In genomic region chr1:218355269-218355668, GRCh38 we compare ENCODE assay signal across 34 cellular contexts. TPM values are rescaled to one million over a fixed set of nuclear protein-coding genes. Genes with fewer than 3 reads are reported as not detected.
"Had no signal": no experiment of that assay in that cellular context is flagged by ENCODE, and none has a peak within 500 bp of the region (broad histone marks: within the 10 kb centered on the region; RNA-seq: fewer than 3 reads in every experiment).

No MANE protein-coding gene starts in this region.

- H3K9me3 ChIP-seq: ascending aorta had no signal

- DNase-seq: activated CD4-positive, alpha-beta T cell treated with anti-CD3 and anti-CD28 coated beads, Interleukin-2, amount 10 ng/mL, durations not matched to agents 24 days and 14 days; activated CD4-positive, alpha-beta T cell treated with anti-CD3 and anti-CD28 coated beads, Interleukin-2, amount 50 U/mL, for 4 hours; activated CD8-positive, alpha-beta T cell treated with anti-CD3 and anti-CD28 coated beads for 36 hours; activated effector memory CD4-positive, alpha-beta T cell treated with anti-CD3 and anti-CD28 coated beads, Interleukin-2, amount 50 U/mL, for 16 hours; activated naive CD4-positive, alpha-beta T cell; activated naive CD4-positive, alpha-beta T cell treated with anti-CD3 and anti-CD28 coated beads, Interleukin-2, amount 50 U/mL, for 16 hours; activated naive CD8-positive, alpha-beta T cell treated with anti-CD3 and anti-CD28 coated beads for 36 hours; activated T-cell treated with anti-CD3 and anti-CD28 coated beads, Interleukin-2, amount 50 U/mL, for 1 hour; activated T-cell treated with anti-CD3 and anti-CD28 coated beads, Interleukin-2, amount 50 U/mL, for 72 hours; amygdala; NCI-H1092 treated with DMSO at 0.1 percent for 48 hours; NCI-H1417; NCI-H146; NCI-H187; NCI-H2029 treated with DMSO at 0.1 percent for 48 hours; NCI-H2107; NCI-H2171; NCI-H510A; NCI-H526; NCI-H748 treated with DMSO at 0.1 percent for 48 hours; NK-92 treated with Interleukin-12 subunit alpha and Interleukin-12 subunit beta, amount 100 ng/mL, for 24 hours; PC-3; Right ventricle myocardium superior had no signal

- H3K4me3 ChIP-seq: ascending aorta, K562, SK-N-MC had no signal

- ATAC-seq: activated CD8-positive, alpha-beta T cell treated with anti-CD3 and anti-CD28 coated beads for 36 hours; activated T-cell treated with anti-CD3 and anti-CD28 coated beads, Interleukin-2, amount 50 U/mL, for 72 hours; activated T-helper 17 cell treated with anti-CD3 and anti-CD28 coated beads, Interleukin-2, amount 50 U/mL, for 72 hours; K562; PC-3 had no signal

- FAIRE-seq: bronchial epithelial cell, K562, TTC549 had no signal

- H3K4me3 Mint-ChIP-seq: activated CD4-positive, alpha-beta T cell treated with anti-CD3 and anti-CD28 coated beads, Interleukin-2, amount 10 ng/mL, durations not matched to agents 24 days and 14 days; activated CD8-positive, alpha-beta T cell treated with anti-CD3 and anti-CD28 coated beads for 36 hours; activated naive CD8-positive, alpha-beta T cell treated with anti-CD3 and anti-CD28 coated beads for 36 hours; activated T-cell treated with anti-CD3 and anti-CD28 coated beads, Interleukin-2, amount 50 U/mL, for 72 hours; activated T-helper 17 cell treated with anti-CD3 and anti-CD28 coated beads, Interleukin-2, amount 50 U/mL, for 72 hours; central memory CD8-positive, alpha-beta T cell; T-helper 1 cell treated with Interleukin-12 subunit alpha and Interleukin-12 subunit beta and Interleukin-4 antibody, amounts not matched to agents 30 μg/mL and 1 μg/mL, for 36 hours; T-helper 2 cell treated with Interferon-gamma antibody and Interleukin-4, amounts not matched to agents 5 μg/mL and 100 μg/mL, for 36 hours had no signal

- H3K9me3 Mint-ChIP-seq: activated CD4-positive, alpha-beta T cell treated with anti-CD3 and anti-CD28 coated beads, Interleukin-2, amount 10 ng/mL, durations not matched to agents 24 days and 14 days; activated CD8-positive, alpha-beta T cell treated with anti-CD3 and anti-CD28 coated beads for 36 hours; activated naive CD8-positive, alpha-beta T cell treated with anti-CD3 and anti-CD28 coated beads for 36 hours; activated T-cell treated with anti-CD3 and anti-CD28 coated beads, Interleukin-2, amount 50 U/mL, for 72 hours; activated T-helper 17 cell treated with anti-CD3 and anti-CD28 coated beads, Interleukin-2, amount 50 U/mL, for 72 hours; central memory CD8-positive, alpha-beta T cell; T-helper 1 cell treated with Interleukin-12 subunit alpha and Interleukin-12 subunit beta and Interleukin-4 antibody, amounts not matched to agents 30 μg/mL and 1 μg/mL, for 36 hours; T-helper 2 cell treated with Interferon-gamma antibody and Interleukin-4, amounts not matched to agents 5 μg/mL and 100 μg/mL, for 36 hours had no signal

- H3K36me3 Mint-ChIP-seq: activated naive CD8-positive, alpha-beta T cell treated with anti-CD3 and anti-CD28 coated beads for 36 hours had no signal

- H3K27me3 ChIP-seq: ascending aorta had no signal

- H3K27ac ChIP-seq: ascending aorta, SK-N-MC had no signal

- H3K36me3 ChIP-seq: ascending aorta had no signal

- H3K27me3 Mint-ChIP-seq: brain; central memory CD8-positive, alpha-beta T cell had no signal

- H3K27ac Mint-ChIP-seq: activated CD4-positive, alpha-beta T cell treated with anti-CD3 and anti-CD28 coated beads, Interleukin-2, amount 10 ng/mL, durations not matched to agents 24 days and 14 days; activated CD8-positive, alpha-beta T cell treated with anti-CD3 and anti-CD28 coated beads for 36 hours; activated naive CD8-positive, alpha-beta T cell treated with anti-CD3 and anti-CD28 coated beads for 36 hours; activated T-cell treated with anti-CD3 and anti-CD28 coated beads, Interleukin-2, amount 50 U/mL, for 72 hours; activated T-helper 17 cell treated with anti-CD3 and anti-CD28 coated beads, Interleukin-2, amount 50 U/mL, for 72 hours; T-helper 1 cell treated with Interleukin-12 subunit alpha and Interleukin-12 subunit beta and Interleukin-4 antibody, amounts not matched to agents 30 μg/mL and 1 μg/mL, for 36 hours; T-helper 2 cell treated with Interferon-gamma antibody and Interleukin-4, amounts not matched to agents 5 μg/mL and 100 μg/mL, for 36 hours had no signal

RNA-seq across cellular contexts. Expression of gene TGFB2, which starts 10.1 kb away (rescaled TPM):
- total RNA-seq: activated CD4-positive, alpha-beta T cell treated with anti-CD3 and anti-CD28 coated beads, Interleukin-2, amount 10 ng/mL, durations not matched to agents 24 days and 14 days; activated CD8-positive, alpha-beta memory T cell treated with anti-CD3 and anti-CD28 coated beads for 36 hours; activated CD8-positive, alpha-beta T cell treated with anti-CD3 and anti-CD28 coated beads for 36 hours; activated T-cell treated with anti-CD3 and anti-CD28 coated beads, Interleukin-2, amount 50 U/mL, for 72 hours; activated T-helper 17 cell treated with anti-CD3 and anti-CD28 coated beads, Interleukin-2, amount 50 U/mL, for 72 hours had no signal
